Comparison of ENCODE assay signal across 23 cellular contexts in the genomic region with DNA sequence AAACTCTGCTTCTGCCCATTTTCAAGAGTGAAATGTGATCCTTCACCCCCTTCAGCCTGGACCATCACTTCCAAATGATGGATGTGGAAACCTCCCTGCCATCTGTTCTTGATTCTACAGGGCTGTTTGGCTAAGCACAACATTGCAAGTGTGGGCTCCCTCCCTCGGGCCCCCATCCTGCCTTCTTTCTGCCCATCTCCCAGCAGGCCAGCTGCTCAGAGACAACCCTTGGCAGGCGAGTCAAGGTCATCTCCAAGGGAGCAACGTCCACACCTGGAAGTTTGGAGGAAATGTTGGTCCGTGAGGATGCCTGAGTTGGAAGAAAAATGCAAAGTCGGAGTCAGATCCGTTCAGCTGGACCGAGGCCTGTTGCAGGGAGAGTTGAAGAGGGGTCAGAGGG.
"Had no signal": no experiment of that assay in that cellular context is flagged by ENCODE, and none has a peak within 500 bp of the region (broad histone marks: within the 10 kb centered on the region; RNA-seq: fewer than 3 reads in every experiment).

No MANE protein-coding gene starts in this region.

- DNase-seq: activated CD4-positive, alpha-beta T cell treated with anti-CD3 and anti-CD28 coated beads for 48 hours; activated CD4-positive, alpha-beta T cell treated with anti-CD3 and anti-CD28 coated beads, Interleukin-2, amount 50 U/mL, for 48 hours; activated CD8-positive, alpha-beta memory T cell treated with anti-CD3 and anti-CD28 coated beads for 24 hours; activated effector memory CD4-positive, alpha-beta T cell treated with anti-CD3 and anti-CD28 coated beads, Interleukin-2, amount 50 U/mL, for 16 hours; activated naive CD4-positive, alpha-beta T cell treated with anti-CD3 and anti-CD28 coated beads for 36 hours; activated naive CD8-positive, alpha-beta T cell treated with anti-CD3 and anti-CD28 coated beads for 36 hours; activated T-cell treated with anti-CD3 and anti-CD28 coated beads, Interleukin-2, amount 50 U/mL, for 1 hour; cerebellar nuclear complex; colonic mucosa; dorsolateral prefrontal cortex; effector memory CD4-positive, alpha-beta T cell; left cardiac atrium; mammary epithelial cell; nucleus accumbens; pancreas; psoas muscle; stimulated activated CD4-positive, alpha-beta T cell treated with anti-CD3 and anti-CD28 coated beads, Interleukin-15, amount 100 ng/mL, for 24 hours; stimulated activated CD4-positive, alpha-beta T cell treated with anti-CD3 and anti-CD28 coated beads, Interleukin-2, amount 100 ng/mL, for 24 hours; stimulated activated naive B cell treated with anti-CD40 and anti-IgM and Interleukin-4, amounts not matched to agents 10 μg/mL and 1 μg/mL and 100 μg/mL, for 72 hours; stomach; T-helper 9 cell; tibial artery had no signal

- ATAC-seq: gastroesophageal sphincter; left cardiac atrium; pancreas; psoas muscle; stimulated activated naive B cell treated with anti-CD40 and anti-IgM and Interleukin-4, amounts not matched to agents 10 μg/mL and 1 μg/mL and 100 μg/mL, for 72 hours had no signal
